1 cellular context compared by ENCODE assay signal in the genomic region with DNA sequence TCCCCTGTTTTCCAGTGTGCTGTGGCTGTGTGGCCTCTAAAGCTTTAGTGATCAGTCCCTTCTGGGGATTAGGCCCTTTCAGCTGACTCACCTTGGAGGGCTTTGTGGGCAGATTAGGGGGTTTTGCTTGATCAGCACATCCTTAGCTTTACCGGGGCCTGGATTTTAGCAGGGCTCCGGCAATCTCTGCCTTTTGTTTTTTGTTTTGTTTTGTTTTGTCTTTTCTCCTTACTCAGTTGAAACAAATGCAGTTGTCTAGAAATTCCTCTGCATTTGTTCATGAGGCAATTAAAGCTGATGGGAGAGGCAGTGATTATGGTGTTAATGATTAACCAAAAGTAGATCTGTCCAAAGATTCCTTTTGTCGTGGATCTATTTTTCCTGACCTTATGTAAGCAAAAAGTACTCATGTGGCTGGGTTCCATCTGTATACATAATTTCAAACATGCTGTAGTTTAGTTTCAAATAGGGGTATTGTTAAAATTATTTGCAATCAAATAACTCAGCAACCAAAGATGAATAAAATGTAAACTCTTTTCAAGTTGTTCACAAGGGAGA.
TF ChIP-seq lines count a peak whose summit lies in the region.

No MANE protein-coding gene starts in this region.

TF ChIP-seq in GM12878, 131 proteins besides CTCF, POLR2A, EP300 and RAD21:
- TF ChIP-seq CUX1 (IDR thresholded peaks at IDR 0.05; ENCODE audit: insufficient replicate concordance, low read depth, low read length), result no peak
- TF ChIP-seq MTA2 (IDR thresholded peaks at IDR 0.05; ENCODE audit: low read depth), result no peak
- TF ChIP-seq E2F8 (IDR thresholded peaks at IDR 0.05; ENCODE audit: low read depth, partially characterized antibody), result no peak
- TF ChIP-seq, protein P1, sequence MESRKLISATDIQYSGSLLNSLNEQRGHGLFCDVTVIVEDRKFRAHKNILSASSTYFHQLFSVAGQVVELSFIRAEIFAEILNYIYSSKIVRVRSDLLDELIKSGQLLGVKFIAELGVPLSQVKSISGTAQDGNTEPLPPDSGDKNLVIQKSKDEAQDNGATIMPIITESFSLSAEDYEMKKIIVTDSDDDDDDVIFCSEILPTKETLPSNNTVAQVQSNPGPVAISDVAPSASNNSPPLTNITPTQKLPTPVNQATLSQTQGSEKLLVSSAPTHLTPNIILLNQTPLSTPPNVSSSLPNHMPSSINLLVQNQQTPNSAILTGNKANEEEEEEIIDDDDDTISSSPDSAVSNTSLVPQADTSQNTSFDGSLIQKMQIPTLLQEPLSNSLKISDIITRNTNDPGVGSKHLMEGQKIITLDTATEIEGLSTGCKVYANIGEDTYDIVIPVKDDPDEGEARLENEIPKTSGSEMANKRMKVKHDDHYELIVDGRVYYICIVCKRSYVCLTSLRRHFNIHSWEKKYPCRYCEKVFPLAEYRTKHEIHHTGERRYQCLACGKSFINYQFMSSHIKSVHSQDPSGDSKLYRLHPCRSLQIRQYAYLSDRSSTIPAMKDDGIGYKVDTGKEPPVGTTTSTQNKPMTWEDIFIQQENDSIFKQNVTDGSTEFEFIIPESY (IDR thresholded peaks at IDR 0.05), result no peak
- no peak for TF ChIP-seq RELB (IDR thresholded peaks at IDR 0.05; ENCODE audit: low read depth)
- TF ChIP-seq PML (IDR thresholded peaks at IDR 0.05; ENCODE audit: low read length), result no peak
- TF ChIP-seq TAF1 (IDR thresholded peaks at IDR 0.05; ENCODE audit: borderline replicate concordance, low read depth, low read length), result no peak
- no peak for TF ChIP-seq RFX5 (IDR thresholded peaks at IDR 0.05; ENCODE audit: low read depth, low read length)
- no peak for TF ChIP-seq ZBTB11 (CRISPR knock-in tag; IDR thresholded peaks at IDR 0.05)
- no peak for TF ChIP-seq SIN3A (IDR thresholded peaks at IDR 0.05; ENCODE audit: low read depth, low read length)
- TF ChIP-seq ZNF207 (IDR thresholded peaks at IDR 0.05; ENCODE audit: borderline replicate concordance), result no peak
